1 cellular context compared by ENCODE assay signal in genomic region chr7:5681423-5681822, GRCh38.
TF ChIP-seq lines count a peak whose summit lies in the region.

No MANE protein-coding gene starts in this region.

TF ChIP-seq in GM23338, 12 proteins besides CTCF, POLR2A, EP300 and RAD21 (continued from another document):
- TF ChIP-seq, protein P1, sequence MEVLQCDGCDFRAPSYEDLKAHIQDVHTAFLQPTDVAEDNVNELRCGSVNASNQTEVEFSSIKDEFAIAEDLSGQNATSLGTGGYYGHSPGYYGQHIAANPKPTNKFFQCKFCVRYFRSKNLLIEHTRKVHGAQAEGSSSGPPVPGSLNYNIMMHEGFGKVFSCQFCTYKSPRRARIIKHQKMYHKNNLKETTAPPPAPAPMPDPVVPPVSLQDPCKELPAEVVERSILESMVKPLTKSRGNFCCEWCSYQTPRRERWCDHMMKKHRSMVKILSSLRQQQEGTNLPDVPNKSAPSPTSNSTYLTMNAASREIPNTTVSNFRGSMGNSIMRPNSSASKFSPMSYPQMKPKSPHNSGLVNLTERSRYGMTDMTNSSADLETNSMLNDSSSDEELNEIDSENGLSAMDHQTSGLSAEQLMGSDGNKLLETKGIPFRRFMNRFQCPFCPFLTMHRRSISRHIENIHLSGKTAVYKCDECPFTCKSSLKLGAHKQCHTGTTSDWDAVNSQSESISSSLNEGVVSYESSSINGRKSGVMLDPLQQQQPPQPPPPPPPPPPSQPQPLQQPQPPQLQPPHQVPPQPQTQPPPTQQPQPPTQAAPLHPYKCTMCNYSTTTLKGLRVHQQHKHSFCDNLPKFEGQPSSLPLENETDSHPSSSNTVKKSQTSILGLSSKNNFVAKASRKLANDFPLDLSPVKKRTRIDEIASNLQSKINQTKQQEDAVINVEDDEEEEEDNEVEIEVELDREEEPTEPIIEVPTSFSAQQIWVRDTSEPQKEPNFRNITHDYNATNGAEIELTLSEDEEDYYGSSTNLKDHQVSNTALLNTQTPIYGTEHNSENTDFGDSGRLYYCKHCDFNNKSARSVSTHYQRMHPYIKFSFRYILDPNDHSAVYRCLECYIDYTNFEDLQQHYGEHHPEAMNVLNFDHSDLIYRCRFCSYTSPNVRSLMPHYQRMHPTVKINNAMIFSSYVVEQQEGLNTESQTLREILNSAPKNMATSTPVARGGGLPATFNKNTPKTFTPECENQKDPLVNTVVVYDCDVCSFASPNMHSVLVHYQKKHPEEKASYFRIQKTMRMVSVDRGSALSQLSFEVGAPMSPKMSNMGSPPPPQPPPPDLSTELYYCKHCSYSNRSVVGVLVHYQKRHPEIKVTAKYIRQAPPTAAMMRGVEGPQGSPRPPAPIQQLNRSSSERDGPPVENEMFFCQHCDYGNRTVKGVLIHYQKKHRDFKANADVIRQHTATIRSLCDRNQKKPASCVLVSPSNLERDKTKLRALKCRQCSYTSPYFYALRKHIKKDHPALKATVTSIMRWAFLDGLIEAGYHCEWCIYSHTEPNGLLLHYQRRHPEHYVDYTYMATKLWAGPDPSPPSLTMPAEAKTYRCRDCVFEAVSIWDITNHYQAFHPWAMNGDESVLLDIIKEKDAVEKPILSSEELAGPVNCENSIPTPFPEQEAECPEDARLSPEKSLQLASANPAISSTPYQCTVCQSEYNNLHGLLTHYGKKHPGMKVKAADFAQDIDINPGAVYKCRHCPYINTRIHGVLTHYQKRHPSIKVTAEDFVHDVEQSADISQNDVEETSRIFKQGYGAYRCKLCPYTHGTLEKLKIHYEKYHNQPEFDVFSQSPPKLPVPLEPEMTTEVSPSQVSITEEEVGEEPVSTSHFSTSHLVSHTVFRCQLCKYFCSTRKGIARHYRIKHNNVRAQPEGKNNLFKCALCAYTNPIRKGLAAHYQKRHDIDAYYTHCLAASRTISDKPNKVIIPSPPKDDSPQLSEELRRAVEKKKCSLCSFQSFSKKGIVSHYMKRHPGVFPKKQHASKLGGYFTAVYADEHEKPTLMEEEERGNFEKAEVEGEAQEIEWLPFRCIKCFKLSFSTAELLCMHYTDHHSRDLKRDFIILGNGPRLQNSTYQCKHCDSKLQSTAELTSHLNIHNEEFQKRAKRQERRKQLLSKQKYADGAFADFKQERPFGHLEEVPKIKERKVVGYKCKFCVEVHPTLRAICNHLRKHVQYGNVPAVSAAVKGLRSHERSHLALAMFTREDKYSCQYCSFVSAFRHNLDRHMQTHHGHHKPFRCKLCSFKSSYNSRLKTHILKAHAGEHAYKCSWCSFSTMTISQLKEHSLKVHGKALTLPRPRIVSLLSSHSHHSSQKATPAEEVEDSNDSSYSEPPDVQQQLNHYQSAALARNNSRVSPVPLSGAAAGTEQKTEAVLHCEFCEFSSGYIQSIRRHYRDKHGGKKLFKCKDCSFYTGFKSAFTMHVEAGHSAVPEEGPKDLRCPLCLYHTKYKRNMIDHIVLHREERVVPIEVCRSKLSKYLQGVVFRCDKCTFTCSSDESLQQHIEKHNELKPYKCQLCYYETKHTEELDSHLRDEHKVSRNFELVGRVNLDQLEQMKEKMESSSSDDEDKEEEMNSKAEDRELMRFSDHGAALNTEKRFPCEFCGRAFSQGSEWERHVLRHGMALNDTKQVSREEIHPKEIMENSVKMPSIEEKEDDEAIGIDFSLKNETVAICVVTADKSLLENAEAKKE (CRISPR knock-in tag; IDR thresholded peaks at IDR 0.05), result no peak
- TF ChIP-seq STAT1 (IDR thresholded peaks at IDR 0.05; ENCODE audit: unreplicated experiment) (no peak), JUNB (IDR thresholded peaks at IDR 0.05; ENCODE audit: unreplicated experiment) (no peak)
TF ChIP-seq in GM23338: peak in this region for 0.
